7 cellular contexts compared by ENCODE assay signal in genomic region chr9:88386137-88386536, GRCh38. TPM values are rescaled to one million over a fixed set of nuclear protein-coding genes. Genes with fewer than 3 reads are reported as not detected.
DNase-seq lines count a peak whose midpoint lies in the region; ATAC-seq and TF ChIP-seq lines count a peak whose summit lies in the region.
"Not testable (repeated sequence)": the region's sequence is repeated elsewhere in the genome, so short reads cannot be mapped to it uniquely, and the experiment has no call there.

No MANE protein-coding gene starts in this region.

- H3K4me1 Mint-ChIP-seq in Calu3 (ENCODE audit: low read depth, unreplicated experiment) (peaks cover 11% of the 10 kb centered on the region), endodermal cell (peaks cover 16% of the 10 kb centered on the region), natural killer cell (peaks cover 14 to 27% of the 10 kb centered on the region in 2 donors), progenitor cell of endocrine pancreas (ENCODE audit: low read depth) (peaks cover 21% of the 10 kb centered on the region)
- H3K4me1 Mint-ChIP-seq in activated naive CD4-positive, alpha-beta T cell treated with anti-CD3 and anti-CD28 coated beads, Interleukin-2, amount 10 ng/mL, durations not matched to agents 7 days and 5 days: peaks cover 24% of the 10 kb centered on the region

- peaks cover 23% of the 10 kb centered on the region for H3K4me1 ChIP-seq in HUES6 (ENCODE audit: control insufficient read depth, insufficient read depth, low read length)
- H3K4me1 ChIP-seq in endodermal cell (ENCODE audit: control insufficient read depth, insufficient read depth, low read length): not testable (repeated sequence)

- BruUV-seq in Calu3 (replicated peaks; lab: Mats Ljungman, UMichigan): not testable (repeated sequence)

- not testable (repeated sequence) for H3K36me3 ChIP-seq in HUES6 (ENCODE audit: control insufficient read depth, insufficient read depth, low read length); endodermal cell (ENCODE audit: control insufficient read depth, insufficient read depth, low read length)

- CTCF ChIA-PET in Calu3 (lab: Charles Lee): not testable (repeated sequence)
- CTCF ChIA-PET in activated naive CD4-positive, alpha-beta T cell treated with anti-CD3 and anti-CD28 coated beads, Interleukin-2, amount 10 ng/mL, durations not matched to agents 7 days and 5 days (lab: Charles Lee): interaction anchor here (1.2 to 1.4 kb wide), 2 partner anchors 24 to 82 kb away, joined by 3 read pairs; no protein-coding TSS in a partner anchor

- H3K4me3 Mint-ChIP-seq in Calu3 (ENCODE audit: low read depth, unreplicated experiment) (peak overlapping the region; percentile 94), endodermal cell (peak overlapping the region; percentile 92), natural killer cell (peak overlapping the region; percentile 91), progenitor cell of endocrine pancreas (ENCODE audit: low read depth) (peak overlapping the region; percentile 84)
- H3K4me3 Mint-ChIP-seq in activated naive CD4-positive, alpha-beta T cell treated with anti-CD3 and anti-CD28 coated beads, Interleukin-2, amount 10 ng/mL, durations not matched to agents 7 days and 5 days: peak overlapping the region; percentile 28

- WGBS in endodermal cell (ENCODE audit: insufficient coverage in 1 of 2, insufficient read length in 1 of 2), 2 experiments: 92 to 96% methylated on average over 2 to 4 of the region's 4 CpGs

- H3K4me3 ChIP-seq in HUES6 (ENCODE audit: low read depth, low read length): 0 out of 2 replicates have a peak overlapping the region, but pooled peaks have one; percentile 83
- not testable (repeated sequence) for H3K4me3 ChIP-seq in endodermal cell (ENCODE audit: low read length)

- not testable (repeated sequence) for ATAC-seq in natural killer cell

- H3K9me3 ChIP-seq in HUES6 (ENCODE audit: control insufficient read depth, insufficient read depth, low read depth, low read length); endodermal cell (ENCODE audit: control insufficient read depth, low read length): not testable (repeated sequence)

- H3K27me3 ChIP-seq in HUES6 (ENCODE audit: control insufficient read depth, insufficient read depth, low read length); endodermal cell (ENCODE audit: control insufficient read depth, insufficient read depth, low read length, poor library complexity, severe bottlenecking): not testable (repeated sequence)

- not testable (repeated sequence) for H3K27me3 Mint-ChIP-seq in Calu3 (ENCODE audit: unreplicated experiment); activated naive CD4-positive, alpha-beta T cell treated with anti-CD3 and anti-CD28 coated beads, Interleukin-2, amount 10 ng/mL, durations not matched to agents 7 days and 5 days; endodermal cell (ENCODE audit: insufficient read depth); natural killer cell (ENCODE audit: low read depth in 2 of 2); progenitor cell of endocrine pancreas

- H3K9ac ChIP-seq in HUES6 (ENCODE audit: low read length); endodermal cell (ENCODE audit: extremely low read depth, low read length, poor library complexity, severe bottlenecking): not testable (repeated sequence)

- H3K27ac ChIP-seq in HUES6 (ENCODE audit: low read depth, low read length); endodermal cell (ENCODE audit: low read depth, low read length): not testable (repeated sequence)
- H3K27ac ChIP-seq in VCaP: peak overlapping the region; percentile 92

- intact Hi-C loops in Calu3 (cut with micrococcal nuclease; ENCODE audit: unreplicated experiment) (loop anchor here (5.0 kb wide), 2 partner anchors 189 to 279 kb away; no protein-coding TSS in a partner anchor), natural killer cell (cut with micrococcal nuclease) (loop anchor here (5.0 kb wide), 1 partner anchor 209 kb away; no protein-coding TSS in a partner anchor)

- peaks cover 21% of the 10 kb centered on the region for H3K36me3 Mint-ChIP-seq in Calu3 (ENCODE audit: insufficient read depth, unreplicated experiment)
- not testable (repeated sequence) for H3K36me3 Mint-ChIP-seq in activated naive CD4-positive, alpha-beta T cell treated with anti-CD3 and anti-CD28 coated beads, Interleukin-2, amount 10 ng/mL, durations not matched to agents 7 days and 5 days; endodermal cell (ENCODE audit: low read depth); natural killer cell; progenitor cell of endocrine pancreas (ENCODE audit: insufficient read depth)

- not testable (repeated sequence) for H3K9me3 Mint-ChIP-seq in Calu3 (ENCODE audit: low read depth, unreplicated experiment); activated naive CD4-positive, alpha-beta T cell treated with anti-CD3 and anti-CD28 coated beads, Interleukin-2, amount 10 ng/mL, durations not matched to agents 7 days and 5 days; endodermal cell; natural killer cell; progenitor cell of endocrine pancreas (ENCODE audit: low read depth)

- not testable (repeated sequence) for H3K27ac Mint-ChIP-seq in Calu3 (ENCODE audit: unreplicated experiment); activated naive CD4-positive, alpha-beta T cell treated with anti-CD3 and anti-CD28 coated beads, Interleukin-2, amount 10 ng/mL, durations not matched to agents 7 days and 5 days; endodermal cell; natural killer cell; progenitor cell of endocrine pancreas

- not testable (repeated sequence) for TF ChIP-seq CTCF in Calu3 (IDR thresholded peaks at IDR 0.05; ENCODE audit: unreplicated experiment); VCaP (conservative IDR thresholded peaks at IDR 0.05); endodermal cell (conservative IDR thresholded peaks at IDR 0.05); natural killer cell (IDR thresholded peaks at IDR 0.05); progenitor cell of endocrine pancreas (IDR thresholded peaks at IDR 0.05; ENCODE audit: unreplicated experiment)

- not testable (repeated sequence) for DNase-seq in Calu3; activated naive CD4-positive, alpha-beta T cell treated with anti-CD3 and anti-CD28 coated beads, Interleukin-2, amount 10 ng/mL, durations not matched to agents 7 days and 5 days; endodermal cell; natural killer cell; progenitor cell of endocrine pancreas (ENCODE audit: low spot score, unreplicated experiment)

RNA-seq across cellular contexts. Expression of gene SPIN1, which starts 2.1 kb away (rescaled TPM):
- total RNA-seq in Calu3 (2022) (56.7 and 59.5 TPM in 2 replicates), endodermal cell (100 to 1,000 TPM; 117 to 129 TPM), natural killer cell (10 to 100 TPM; 30.3 to 46.1 (median 39.3) TPM), progenitor cell of endocrine pancreas (151 and 154 TPM in 2 replicates)
- polyA plus RNA-seq in endodermal cell (2013, experiment 1 of 2): 71.2 TPM
- 68.8 TPM for polyA plus RNA-seq in endodermal cell (2013, experiment 2 of 2)

Comparison
In these comparisons a context has a peak if more than half of its experiments do, and no peak if none do; other contexts are left out.
1. H3K4me3 Mint-ChIP-seq: peak in every context shown above with its lines; median percentile 94 in Calu3; 92 in endodermal cell; 91 in natural killer cell; 84 in progenitor cell of endocrine pancreas; 28 in activated naive CD4-positive, alpha-beta T cell treated with anti-CD3 and anti-CD28 coated beads, Interleukin-2, amount 10 ng/mL, durations not matched to agents 7 days and 5 days.